2 cellular contexts compared by ENCODE assay signal in genomic region chr13:49488563-49488962, GRCh38.
TF ChIP-seq lines count a peak whose summit lies in the region.

No MANE protein-coding gene starts in this region.

TF ChIP-seq in IMR-90, 13 proteins besides CTCF, POLR2A, EP300 and RAD21:
- TF ChIP-seq CHD1 (IDR thresholded peaks at IDR 0.05; ENCODE audit: low read depth, low read length) = no peak
- no peak for TF ChIP-seq FOS (IDR thresholded peaks at IDR 0.05; ENCODE audit: low read depth, low read length)
- TF ChIP-seq, protein P1, sequence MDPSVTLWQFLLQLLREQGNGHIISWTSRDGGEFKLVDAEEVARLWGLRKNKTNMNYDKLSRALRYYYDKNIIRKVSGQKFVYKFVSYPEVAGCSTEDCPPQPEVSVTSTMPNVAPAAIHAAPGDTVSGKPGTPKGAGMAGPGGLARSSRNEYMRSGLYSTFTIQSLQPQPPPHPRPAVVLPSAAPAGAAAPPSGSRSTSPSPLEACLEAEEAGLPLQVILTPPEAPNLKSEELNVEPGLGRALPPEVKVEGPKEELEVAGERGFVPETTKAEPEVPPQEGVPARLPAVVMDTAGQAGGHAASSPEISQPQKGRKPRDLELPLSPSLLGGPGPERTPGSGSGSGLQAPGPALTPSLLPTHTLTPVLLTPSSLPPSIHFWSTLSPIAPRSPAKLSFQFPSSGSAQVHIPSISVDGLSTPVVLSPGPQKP (IDR thresholded peaks at IDR 0.05; ENCODE audit: borderline replicate concordance, low read depth, low read length) = no peak
- TF ChIP-seq MXI1 (IDR thresholded peaks at IDR 0.05; ENCODE audit: borderline replicate concordance, low read depth, low read length) = no peak
- TF ChIP-seq BHLHE40 (IDR thresholded peaks at IDR 0.05; ENCODE audit: low read depth, low read length) = no peak
- no peak for TF ChIP-seq RFX5 (IDR thresholded peaks at IDR 0.05; ENCODE audit: low read depth, low read length)
- TF ChIP-seq USF2 (IDR thresholded peaks at IDR 0.05; ENCODE audit: low read depth, low read length) = no peak
- TF ChIP-seq SMC3 (IDR thresholded peaks at IDR 0.05; ENCODE audit: low read depth, low read length) = no peak
- no peak for TF ChIP-seq MAZ (IDR thresholded peaks at IDR 0.05; ENCODE audit: borderline replicate concordance, low read depth, low read length)
- no peak for TF ChIP-seq CEBPB (IDR thresholded peaks at IDR 0.05; ENCODE audit: low read depth, low read length)
- no peak for TF ChIP-seq RCOR1 (IDR thresholded peaks at IDR 0.05; ENCODE audit: insufficient replicate concordance, low read length)
- no peak for TF ChIP-seq NFE2L2 (IDR thresholded peaks at IDR 0.05; ENCODE audit: low read depth, low read length)
- TF ChIP-seq MAFK (IDR thresholded peaks at IDR 0.05; ENCODE audit: low read depth, low read length) = no peak

TF ChIP-seq in endothelial cell of umbilical vein, 7 proteins besides CTCF, POLR2A, EP300 and RAD21:
- TF ChIP-seq POLR2AphosphoS5 (IDR thresholded peaks at IDR 0.05; ENCODE audit: insufficient read depth, low read depth, low read length) (no peak), MYC (IDR thresholded peaks at IDR 0.05; ENCODE audit: low read depth, low read length) (no peak), EZH2 (IDR thresholded peaks at IDR 0.05; ENCODE audit: borderline replicate concordance, low read depth, low read length, severe bottlenecking) (no peak), GATA2 (IDR thresholded peaks at IDR 0.05; ENCODE audit: insufficient read depth, insufficient read length, low read depth, low read length) (no peak), FOS (IDR thresholded peaks at IDR 0.05; ENCODE audit: borderline replicate concordance, insufficient read depth, low read length) (no peak), JUN (IDR thresholded peaks at IDR 0.05; ENCODE audit: borderline replicate concordance, insufficient read depth, insufficient read length, low read depth) (no peak), MAX (IDR thresholded peaks at IDR 0.05; ENCODE audit: insufficient read depth, insufficient read length) (no peak)
